18 cellular contexts compared by ENCODE assay signal in genomic region chr9:132348676-132349075, GRCh38. TPM values are rescaled to one million over a fixed set of nuclear protein-coding genes. Genes with fewer than 3 reads are reported as not detected.
DNase-seq lines count a peak whose midpoint lies in the region; ATAC-seq lines count a peak whose summit lies in the region.
"Had no signal": no experiment of that assay in that cellular context is flagged by ENCODE, and none has a peak within 500 bp of the region (broad histone marks: within the 10 kb centered on the region; RNA-seq: fewer than 3 reads in every experiment).

No MANE protein-coding gene starts in this region.

- in situ Hi-C loops in ACHN (cut with HindIII; ENCODE audit: low pct_ligation_motif_present, low pct_unique_long_range_greater_than_20kb, low sequenced_read_pairs) = no loop called here

- H3K27ac ChIP-seq in CD4-positive, alpha-beta memory T cell (ENCODE audit: low read depth, low read length) = no peak overlapping the region
- H3K27ac ChIP-seq: body of pancreas, thoracic aorta had no signal

- H3K27me3 ChIP-seq in CD4-positive, alpha-beta memory T cell (ENCODE audit: insufficient read depth, low read length) = no peaks in the 10 kb centered on the region
- H3K27me3 ChIP-seq: body of pancreas had no signal

- POLR2A ChIA-PET in CD4-positive, alpha-beta memory T cell (lab: Charles Lee; ENCODE audit: partially characterized antibody) = interaction anchor here (0.6 to 1.6 kb wide), 2 partner anchors 19 to 907 kb away, joined by 3 to 5 read pairs; no protein-coding TSS in a partner anchor

- H3K9me3 ChIP-seq in CD4-positive, alpha-beta memory T cell (ENCODE audit: control insufficient read depth in 1 of 2, low read length in 2 of 2) = no peaks in the 10 kb centered on the region
- H3K9me3 ChIP-seq: body of pancreas, thoracic aorta had no signal

- peak; percentile 43 for DNase-seq in ACHN
- DNase-seq in CD4-positive, alpha-beta memory T cell = no peak
- no peak for DNase-seq in memory B cell (ENCODE audit: low spot score in 2 of 2)
- no peak for DNase-seq in DMS153 treated with DMSO at 0.1 percent for 48 hours (lab: John Stamatoyannopoulos, UW; ENCODE audit: unreplicated experiment)
- DNase-seq in NOMO-1 treated with dmso at 0.1 percent for 144 hours (lab: John Stamatoyannopoulos, UW; ENCODE audit: unreplicated experiment) = no peak
- DNase-seq: activated CD4-positive, alpha-beta T cell treated with anti-CD3 and anti-CD28 coated beads for 1 hour; activated effector memory CD4-positive, alpha-beta T cell treated with Interleukin-2 at 50 U/mL for 16 hours; body of pancreas; DMS53; erythroblast; mesendoderm; NCI-H1417; stimulated activated CD4-positive, alpha-beta T cell treated with anti-CD3 and anti-CD28 coated beads, Interleukin-1b, Interleukin-23, amount 100 ng/mL, for 48 hours had no signal

- intact Hi-C loops in CD4-positive, alpha-beta memory T cell (cut with micrococcal nuclease) = no loop called here

- peaks cover 52% of the 10 kb centered on the region for H3K4me1 ChIP-seq in CD4-positive, alpha-beta memory T cell (ENCODE audit: insufficient read depth, low read length)

- peaks cover 66% of the 10 kb centered on the region for H3K36me3 ChIP-seq in CD4-positive, alpha-beta memory T cell (ENCODE audit: insufficient read depth, low read length)

- CTCF ChIA-PET in CD4-positive, alpha-beta memory T cell (lab: Charles Lee; ENCODE audit: partially characterized antibody) = no interaction called here

- ATAC-seq in activated T-helper 17 cell treated with anti-CD3 and anti-CD28 coated beads, Interleukin-2, amount 50 U/mL, for 72 hours (replicated peaks) = no peak
- ATAC-seq in memory B cell (ENCODE audit: low read depth) = no peak
- ATAC-seq in HG02981 (IDR thresholded peaks at IDR 0.05; ENCODE audit: unreplicated experiment) = no peak
- ATAC-seq in HG03280 (IDR thresholded peaks at IDR 0.05; ENCODE audit: unreplicated experiment) = no peak
- ATAC-seq: body of pancreas, sciatic nerve had no signal

- H3K36me3 Mint-ChIP-seq in CD4-positive, alpha-beta memory T cell = peaks cover 46 to 71% of the 10 kb centered on the region in 2 donors
- peaks cover 100% of the 10 kb centered on the region for H3K36me3 Mint-ChIP-seq in activated T-helper 17 cell treated with anti-CD3 and anti-CD28 coated beads, Interleukin-2, amount 50 U/mL, for 72 hours (ENCODE audit: low read depth)
- H3K36me3 Mint-ChIP-seq in memory B cell = peaks cover 25% of the 10 kb centered on the region

- H3K27ac Mint-ChIP-seq in CD4-positive, alpha-beta memory T cell = peak overlapping the region; percentile 56 to 96 (median 87)
- H3K27ac Mint-ChIP-seq in activated T-helper 17 cell treated with anti-CD3 and anti-CD28 coated beads, Interleukin-2, amount 50 U/mL, for 72 hours = peak overlapping the region; percentile 57
- peak overlapping the region; percentile 99 for H3K27ac Mint-ChIP-seq in memory B cell

- no peaks in the 10 kb centered on the region for H3K9me3 Mint-ChIP-seq in CD4-positive, alpha-beta memory T cell
- no peaks in the 10 kb centered on the region for H3K9me3 Mint-ChIP-seq in activated T-helper 17 cell treated with anti-CD3 and anti-CD28 coated beads, Interleukin-2, amount 50 U/mL, for 72 hours
- H3K9me3 Mint-ChIP-seq in memory B cell = no peaks in the 10 kb centered on the region

- H3K4me1 Mint-ChIP-seq in CD4-positive, alpha-beta memory T cell = peaks cover 33 to 53% (median 43%) of the 10 kb centered on the region in 4 donors
- peaks cover 32% of the 10 kb centered on the region for H3K4me1 Mint-ChIP-seq in activated T-helper 17 cell treated with anti-CD3 and anti-CD28 coated beads, Interleukin-2, amount 50 U/mL, for 72 hours
- peaks cover 28% of the 10 kb centered on the region for H3K4me1 Mint-ChIP-seq in memory B cell

- H3K4me3 ChIP-seq in CD4-positive, alpha-beta memory T cell (ENCODE audit: low read length in 2 of 2) = no peak overlapping the region
- H3K4me3 ChIP-seq: body of pancreas, thoracic aorta had no signal

- no peaks in the 10 kb centered on the region for H3K27me3 Mint-ChIP-seq in CD4-positive, alpha-beta memory T cell
- no peaks in the 10 kb centered on the region for H3K27me3 Mint-ChIP-seq in activated T-helper 17 cell treated with anti-CD3 and anti-CD28 coated beads, Interleukin-2, amount 50 U/mL, for 72 hours
- H3K27me3 Mint-ChIP-seq in memory B cell = no peaks in the 10 kb centered on the region

- peak overlapping the region in 3 of 8 donors; percentile 13 to 48 (median 39) for H3K4me3 Mint-ChIP-seq in CD4-positive, alpha-beta memory T cell
- H3K4me3 Mint-ChIP-seq in activated T-helper 17 cell treated with anti-CD3 and anti-CD28 coated beads, Interleukin-2, amount 50 U/mL, for 72 hours = peak overlapping the region; percentile 91
- H3K4me3 Mint-ChIP-seq in memory B cell = no peak overlapping the region

RNA-seq across cellular contexts. Expression of gene SETX, which starts 6.1 kb away (rescaled TPM):
- 10 to 100 TPM; 91.3 to 94.3 TPM for total RNA-seq in CD4-positive, alpha-beta memory T cell
- 10 to 100 TPM; 10.1 to 39.2 TPM for polyA plus RNA-seq in CD4-positive, alpha-beta memory T cell
- total RNA-seq in activated T-helper 17 cell treated with anti-CD3 and anti-CD28 coated beads, Interleukin-2, amount 50 U/mL, for 72 hours = 10 to 100 TPM; 39.9 to 41.3 TPM

RNA-seq across cellular contexts. Expression of gene TTF1, which starts 58.0 kb away (rescaled TPM):
- total RNA-seq in CD4-positive, alpha-beta memory T cell = 10 to 100 TPM; 22.2 TPM
- 1 to 10 TPM; 5.8 to 9.3 TPM for polyA plus RNA-seq in CD4-positive, alpha-beta memory T cell
- 10 to 100 TPM; 22.1 to 27.0 TPM for total RNA-seq in activated T-helper 17 cell treated with anti-CD3 and anti-CD28 coated beads, Interleukin-2, amount 50 U/mL, for 72 hours
